Comparison of ENCODE assay signal across 21 cellular contexts in the genomic region with DNA sequence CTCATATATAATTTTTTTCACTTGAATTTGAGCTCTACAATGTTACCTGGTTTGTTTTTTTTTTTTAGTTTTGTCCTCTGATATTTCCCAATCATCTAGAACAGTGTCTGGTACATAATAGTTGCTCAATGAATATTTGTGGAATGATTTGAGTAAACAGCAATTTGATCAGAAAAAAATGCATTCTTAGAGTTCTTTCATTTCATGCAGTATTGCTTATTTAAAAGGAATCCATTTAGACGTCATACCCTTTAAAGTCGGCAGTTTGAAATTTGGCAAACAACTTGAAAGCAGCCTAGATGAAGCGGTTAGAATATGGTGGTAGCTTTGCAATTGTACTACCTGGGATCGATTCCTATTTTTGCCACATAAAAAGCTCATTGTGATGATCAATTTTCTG.
DNase-seq lines count a peak whose midpoint lies in the region; FAIRE-seq and TF ChIP-seq lines count a peak whose summit lies in the region.
"Had no signal": no experiment of that assay in that cellular context is flagged by ENCODE, and none has a peak within 500 bp of the region (broad histone marks: within the 10 kb centered on the region; RNA-seq: fewer than 3 reads in every experiment).

No MANE protein-coding gene starts in this region.

- peaks cover 1% of the 10 kb centered on the region for H3K27me3 Mint-ChIP-seq in activated naive CD4-positive, alpha-beta T cell treated with anti-CD3 and anti-CD28 coated beads for 36 hours (ENCODE audit: low read depth)
- H3K27me3 Mint-ChIP-seq: CD4-positive, alpha-beta memory T cell had no signal

- TF ChIP-seq CTCF in AG09319 (IDR thresholded peaks at IDR 0.05; ENCODE audit: low read depth, low read length) (no peak), cardiac fibroblast (IDR thresholded peaks at IDR 0.05; ENCODE audit: low read depth, low read length) (no peak), fibroblast of villous mesenchyme (IDR thresholded peaks at IDR 0.05; ENCODE audit: insufficient read depth, low read depth, low read length) (no peak)

- intact Hi-C loops in activated naive CD4-positive, alpha-beta T cell treated with anti-CD3 and anti-CD28 coated beads for 36 hours (cut with micrococcal nuclease): no loop called here

- no peaks in the 10 kb centered on the region for H3K36me3 Mint-ChIP-seq in activated naive CD4-positive, alpha-beta T cell treated with anti-CD3 and anti-CD28 coated beads for 36 hours (ENCODE audit: low read depth)
- H3K36me3 Mint-ChIP-seq: CD4-positive, alpha-beta memory T cell had no signal

- CTCF ChIA-PET in activated naive CD4-positive, alpha-beta T cell treated with anti-CD3 and anti-CD28 coated beads for 36 hours (lab: Charles Lee): no interaction called here

- no peaks in the 10 kb centered on the region for H3K4me1 Mint-ChIP-seq in activated naive CD4-positive, alpha-beta T cell treated with anti-CD3 and anti-CD28 coated beads for 36 hours (ENCODE audit: low read depth)
- H3K4me1 Mint-ChIP-seq: CD4-positive, alpha-beta memory T cell had no signal

- FAIRE-seq in HTR-8/SVneo (lab: Jason Lieb, UNC): no peak
- FAIRE-seq: D721Med, GM12878 had no signal

- H3K4me3 ChIP-seq in cardiac fibroblast (replicated peaks in 1 of 2; ENCODE audit: low read depth in 2 of 2, low read length in 2 of 2) (no peak overlapping the region), fibroblast of villous mesenchyme (ENCODE audit: low read depth, low read length) (no peak overlapping the region)
- H3K4me3 ChIP-seq: GM12878, GM23338, SJSA1 had no signal

- peak; percentile 19 for DNase-seq in AG09319 (ENCODE audit: extremely low read depth, low read depth)
- peak; percentile 84 for DNase-seq in HCEC 1CT
- peak; percentile 69 to 94 for DNase-seq in cardiac fibroblast (ENCODE audit: low read depth in 2 of 2)
- DNase-seq in fibroblast of villous mesenchyme (ENCODE audit: low read depth): peak; percentile 49
- DNase-seq in activated naive CD4-positive, alpha-beta T cell treated with anti-CD3 and anti-CD28 coated beads for 36 hours: no peak
- DNase-seq in NCI-H2107 treated with DMSO at 0.1 percent for 48 hours (lab: John Stamatoyannopoulos, UW; ENCODE audit: unreplicated experiment): no peak
- no peak for DNase-seq in midbrain (lab: John Stamatoyannopoulos, UW)
- DNase-seq in HTR-8/SVneo (ENCODE audit: insufficient read length, low spot score): no peak
- DNase-seq: ACHN; CD4-positive, alpha-beta memory T cell; DMS79; GDM1; KG1; NCI-H1048; NCI-H1436 treated with DMSO at 0.1 percent for 48 hours; NCI-H2081; NCI-H510A treated with DMSO at 0.1 percent for 48 hours had no signal

- no peak overlapping the region for H3K27ac Mint-ChIP-seq in activated naive CD4-positive, alpha-beta T cell treated with anti-CD3 and anti-CD28 coated beads for 36 hours
- H3K27ac Mint-ChIP-seq: CD4-positive, alpha-beta memory T cell; GM23338 had no signal

- H3K9me3 Mint-ChIP-seq in activated naive CD4-positive, alpha-beta T cell treated with anti-CD3 and anti-CD28 coated beads for 36 hours: no peaks in the 10 kb centered on the region
- H3K9me3 Mint-ChIP-seq: CD4-positive, alpha-beta memory T cell; GM23338 had no signal

- no peak overlapping the region for H3K4me3 Mint-ChIP-seq in activated naive CD4-positive, alpha-beta T cell treated with anti-CD3 and anti-CD28 coated beads for 36 hours
- H3K4me3 Mint-ChIP-seq: CD4-positive, alpha-beta memory T cell; GM23338 had no signal

Comparison
In these comparisons a context has a peak if more than half of its experiments do, and no peak if none do; other contexts are left out.
1. DNase-seq: peak in AG09319 (single experiment), HCEC 1CT (single experiment), cardiac fibroblast (2 of 2) and fibroblast of villous mesenchyme (single experiment); none in activated naive CD4-positive, alpha-beta T cell treated with anti-CD3 and anti-CD28 coated beads for 36 hours (single experiment), NCI-H2107 treated with DMSO at 0.1 percent for 48 hours (single experiment), midbrain (single experiment) and HTR-8/SVneo (single experiment).